In the genomic region with DNA sequence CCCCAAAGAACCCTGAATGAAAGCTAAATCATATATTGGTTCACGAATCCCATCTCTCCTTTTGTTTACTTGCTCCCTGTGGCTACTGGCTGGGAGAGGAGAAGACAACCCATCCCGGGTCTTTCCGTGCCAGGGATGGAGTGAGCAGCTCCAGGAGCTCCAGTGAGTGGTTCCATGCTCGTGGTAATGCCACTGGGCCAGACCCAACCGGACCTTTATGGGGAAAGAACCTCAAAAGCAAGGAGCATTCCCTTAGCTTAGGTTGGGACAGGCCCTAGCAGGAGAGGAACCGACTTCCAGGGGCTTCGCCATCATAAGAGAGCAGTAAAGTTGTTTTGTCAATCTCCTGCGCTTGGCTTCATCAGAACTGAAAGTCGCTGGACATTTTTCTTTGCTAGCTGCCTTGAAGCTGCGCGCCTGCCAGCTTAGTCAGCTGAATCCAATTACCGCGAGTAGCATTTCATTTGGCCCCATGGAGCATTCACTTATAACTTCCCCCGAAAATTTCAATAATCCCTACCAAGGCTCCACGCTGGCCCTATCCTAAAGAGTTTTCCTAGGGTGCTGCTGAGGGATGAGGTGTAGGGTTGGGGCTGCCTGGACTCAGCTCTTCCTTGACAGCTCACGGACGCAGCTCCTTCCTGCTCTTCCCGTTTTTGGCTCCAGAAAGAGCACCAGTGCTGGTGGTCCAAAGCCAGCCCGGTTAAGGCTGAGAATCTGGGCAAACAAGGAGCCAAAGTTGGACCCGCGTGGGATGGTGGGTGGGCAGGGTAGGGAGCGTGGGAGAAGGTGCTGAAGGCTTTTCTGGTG, we compare ENCODE assay signal across 1 cellular context.
TF ChIP-seq lines count a peak whose summit lies in the region.

No MANE protein-coding gene starts in this region.

TF ChIP-seq in GM23338, 12 proteins besides CTCF, POLR2A, EP300 and RAD21 (continued from another document):
- no peak for TF ChIP-seq ETS1 (IDR thresholded peaks at IDR 0.05)
- no peak for TF ChIP-seq ZNF462 (CRISPR knock-in tag; IDR thresholded peaks at IDR 0.05)
- TF ChIP-seq EZH2phosphoT487 (IDR thresholded peaks at IDR 0.05; ENCODE audit: unreplicated experiment): peak; percentile 83
- no peak for TF ChIP-seq CREB1 (CRISPR knock-in tag; IDR thresholded peaks at IDR 0.05; ENCODE audit: low read depth)
